ENCODE assay signal across 8 cellular contexts in genomic region chr14:59919582-59920377, GRCh38.
DNase-seq lines count a peak whose midpoint lies in the region; ATAC-seq and TF ChIP-seq lines count a peak whose summit lies in the region.

Gene LRRC9 (plus strand): TSS chr14:59920144.

- no peaks in the 10 kb centered on the region for H3K36me3 ChIP-seq in BLaER1 treated with 17β-estradiol and CSF1 and Interleukin-3, amounts not matched to agents 10 nM and 100 nM

- H3K4me1 ChIP-seq in BLaER1 treated with 17β-estradiol and CSF1 and Interleukin-3, amounts not matched to agents 10 nM and 100 nM = peaks cover 0 to 7% (median 0%) of the 10 kb centered on the region in 10 experiments; a peak in 2 of 20 replicates

- peaks cover 0 to 3% (median 0%) of the 10 kb centered on the region in 11 experiments; a peak in 1 of 22 replicates for H3K9me3 ChIP-seq in BLaER1 treated with 17β-estradiol and CSF1 and Interleukin-3, amounts not matched to agents 10 nM and 100 nM (replicated peaks in 1 of 11)

- TF ChIP-seq CTCF in cardiac fibroblast (IDR thresholded peaks at IDR 0.05; ENCODE audit: low read depth, low read length) = no peak

- H4K20me1 ChIP-seq in BLaER1 treated with 17β-estradiol and CSF1 and Interleukin-3, amounts not matched to agents 10 nM and 100 nM = no peaks in the 10 kb centered on the region

- peaks cover 0 to 12% (median 8%) of the 10 kb centered on the region in 11 experiments; a peak in 14 of 22 replicates for H3K27me3 ChIP-seq in BLaER1 treated with 17β-estradiol and CSF1 and Interleukin-3, amounts not matched to agents 10 nM and 100 nM

- DNase-seq in NCI-H82 treated with DMSO at 0.1 percent for 48 hours (lab: John Stamatoyannopoulos, UW; ENCODE audit: unreplicated experiment) (peak; percentile 100), cardiac fibroblast (ENCODE audit: low read depth in 2 of 2) (peak; percentile 2 to 12), iris pigment epithelial cell (ENCODE audit: low read depth) (peak; percentile 43)

- H3K27ac ChIP-seq in BLaER1 treated with 17β-estradiol and CSF1 and Interleukin-3, amounts not matched to agents 10 nM and 100 nM = no peak within 1 kb of the TSS
- H3K27ac ChIP-seq in skin epidermis = no peak within 1 kb of the TSS

- H3K9ac ChIP-seq in BLaER1 treated with 17β-estradiol and CSF1 and Interleukin-3, amounts not matched to agents 10 nM and 100 nM = peak within 1 kb of the TSS in 6 of 11 experiments; percentile 13 to 37 (median 25); a peak in 9 of 22 replicates

- peak within 1 kb of the TSS; percentile 58 to 85 (median 74) for H3K4me2 ChIP-seq in BLaER1 treated with 17β-estradiol and CSF1 and Interleukin-3, amounts not matched to agents 10 nM and 100 nM

- peak within 1 kb of the TSS; percentile 18 to 65 (median 52); a peak in 19 of 20 replicates for H3K4me3 ChIP-seq in BLaER1 treated with 17β-estradiol and CSF1 and Interleukin-3, amounts not matched to agents 10 nM and 100 nM
- peak within 1 kb of the TSS; percentile 26 to 30 for H3K4me3 ChIP-seq in cardiac fibroblast (replicated peaks in 1 of 2; ENCODE audit: low read depth in 2 of 2, low read length in 2 of 2)
- peak within 1 kb of the TSS in 6 of 7 experiments; percentile 1 to 27 (median 19) for H3K4me3 ChIP-seq in skin epidermis

- ATAC-seq in HG02678 (IDR thresholded peaks at IDR 0.05; ENCODE audit: unreplicated experiment) = peak; percentile 25
- no peak for ATAC-seq in HG03097 (IDR thresholded peaks at IDR 0.05; ENCODE audit: low FRiP score, unreplicated experiment)
- ATAC-seq in GM21528 (IDR thresholded peaks at IDR 0.05; ENCODE audit: low FRiP score, unreplicated experiment) = no peak

Comparison
In these comparisons a context has a peak if more than half of its experiments do, and no peak if none do; other contexts are left out.
1. DNase-seq: peak in every context shown above with its lines; median percentile 100 in NCI-H82 treated with DMSO at 0.1 percent for 48 hours; 43 in iris pigment epithelial cell; 7 in cardiac fibroblast.